Comparison of ENCODE assay signal across 26 cellular contexts in genomic region chr20:38505091-38505455, GRCh38.
"Had no signal": no experiment of that assay in that cellular context is flagged by ENCODE, and none has a peak within 500 bp of the region (broad histone marks: within the 10 kb centered on the region; RNA-seq: fewer than 3 reads in every experiment).

No MANE protein-coding gene starts in this region.

- H3K4me1 ChIP-seq: esophagus squamous epithelium, gastrocnemius medialis, heart right ventricle, left lung, lower lobe of right lung had no signal

- ATAC-seq: effector memory CD8-positive, alpha-beta T cell; esophagus mucosa; gastrocnemius medialis; heart right ventricle; left cardiac atrium; left lung; left ventricle myocardium superior; lower lobe of right lung; mucosa of descending colon; naive thymus-derived CD8-positive, alpha-beta T cell had no signal

- FAIRE-seq: endometrium, islet of Langerhans, keratinocyte had no signal

- H3K27me3 ChIP-seq: esophagus squamous epithelium, gastrocnemius medialis, heart right ventricle, left lung had no signal

- H3K4me3 ChIP-seq: esophagus squamous epithelium, gastrocnemius medialis, heart right ventricle, left lung, lower lobe of right lung, mucosa of descending colon had no signal

- H3K27ac ChIP-seq: epithelial cell of prostate, esophagus squamous epithelium, gastrocnemius medialis, heart right ventricle, left lung, lower lobe of right lung had no signal

- H3K9me3 ChIP-seq: esophagus squamous epithelium, gastrocnemius medialis, left lung, mucosa of descending colon had no signal

- DNase-seq: cortex of kidney; effector CD8-positive, alpha-beta T cell; effector memory CD8-positive, alpha-beta T cell; endodermal cell; erythroblast; esophagus squamous epithelium; foreskin fibroblast; foreskin melanocyte; gastrocnemius medialis; glutamatergic neuron; head of caudate nucleus; heart right ventricle; hippocampal formation; left cardiac atrium; left lung; left ventricle myocardium superior; lower lobe of right lung; mesenchymal stem cell; mucosa of descending colon; naive B cell; naive thymus-derived CD8-positive, alpha-beta T cell had no signal
